3 cellular contexts compared by ENCODE assay signal in the genomic region with DNA sequence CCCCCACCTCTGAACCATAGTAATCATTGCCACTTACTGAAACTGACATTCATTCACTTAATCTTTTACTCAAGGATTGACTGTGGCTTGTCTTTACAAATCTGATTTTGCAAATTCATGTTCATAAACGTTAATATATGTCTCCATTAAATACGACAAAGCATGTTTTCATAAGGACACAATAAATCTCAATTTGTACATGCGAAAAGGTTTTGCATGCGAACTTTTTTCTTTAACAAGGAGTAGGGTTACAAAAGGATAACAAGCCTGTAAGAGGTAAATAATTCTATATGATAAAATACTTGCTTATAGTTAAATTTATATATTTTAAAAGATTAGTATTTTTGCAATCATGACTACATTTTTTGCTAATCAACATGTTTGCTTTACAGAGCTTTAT.
"Had no signal": no experiment of that assay in that cellular context is flagged by ENCODE, and none has a peak within 500 bp of the region (broad histone marks: within the 10 kb centered on the region; RNA-seq: fewer than 3 reads in every experiment).

No MANE protein-coding gene starts in this region.

- DNase-seq: GDM1, GF-D8 had no signal

- H3K4me3 ChIP-seq: GM12878 had no signal
